9 cellular contexts compared by ENCODE assay signal in the genomic region with DNA sequence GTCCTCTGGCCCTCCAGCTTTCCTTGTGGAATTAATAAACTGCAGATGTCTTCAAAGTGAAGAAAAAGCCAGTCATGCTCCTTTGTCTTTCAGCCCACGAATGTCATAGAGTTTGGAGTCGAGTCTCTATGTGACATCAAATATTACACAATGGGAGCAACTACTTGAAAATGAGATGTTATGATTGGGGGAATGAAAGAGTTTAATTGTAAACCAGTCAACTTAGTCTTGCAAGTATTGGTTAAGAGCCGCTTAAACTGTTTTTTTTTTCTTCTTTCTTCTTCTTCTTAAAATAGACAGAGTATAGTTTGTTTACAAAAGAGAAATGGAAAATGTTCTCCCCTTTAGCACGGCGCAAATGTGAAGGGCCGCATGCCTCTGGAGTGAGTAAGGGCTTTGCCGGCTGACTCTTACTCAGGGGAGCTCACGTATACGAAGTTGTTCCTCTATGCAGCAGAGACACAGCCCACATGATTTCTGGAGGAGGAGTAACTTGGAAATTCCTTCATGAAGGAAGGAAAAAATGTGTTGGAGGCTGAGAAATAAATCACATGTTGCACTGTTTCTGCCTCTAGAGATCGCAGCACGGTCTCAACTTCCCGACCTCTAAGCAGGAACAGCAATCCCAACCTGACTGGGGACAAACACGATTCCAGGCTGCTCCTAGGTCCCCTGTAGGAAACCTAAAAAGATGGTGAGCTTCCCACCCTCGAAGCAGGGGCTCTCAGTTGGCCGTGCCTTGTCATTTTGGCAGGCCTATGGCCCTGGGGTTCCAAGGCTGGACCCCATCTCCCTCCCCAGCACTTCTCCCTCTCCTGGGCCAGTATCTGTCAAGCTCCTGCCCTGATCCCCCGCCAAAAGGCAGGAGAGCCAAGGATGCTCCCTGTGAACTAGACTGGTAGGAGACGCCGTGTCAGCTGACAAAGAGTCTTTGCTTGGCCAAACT. TPM values are rescaled to one million over a fixed set of nuclear protein-coding genes. Genes with fewer than 3 reads are reported as not detected.
DNase-seq lines count a peak whose midpoint lies in the region; ATAC-seq and TF ChIP-seq lines count a peak whose summit lies in the region.
"Had no signal": no experiment of that assay in that cellular context is flagged by ENCODE, and none has a peak within 500 bp of the region (broad histone marks: within the 10 kb centered on the region; RNA-seq: fewer than 3 reads in every experiment).

No MANE protein-coding gene starts in this region.

- no peaks in the 10 kb centered on the region for H3K36me3 Mint-ChIP-seq in activated CD8-positive, alpha-beta T cell treated with anti-CD3 and anti-CD28 coated beads, Interleukin-2, amount 10 ng/mL, durations not matched to agents 7 days and 5 days (ENCODE audit: low read depth)
- H3K36me3 Mint-ChIP-seq: activated naive CD8-positive, alpha-beta T cell treated with anti-CD3 and anti-CD28 coated beads, Interleukin-2, amount 10 ng/mL, durations not matched to agents 7 days and 5 days had no signal

- no peak overlapping the region for H3K27ac Mint-ChIP-seq in activated CD8-positive, alpha-beta T cell treated with anti-CD3 and anti-CD28 coated beads, Interleukin-2, amount 10 ng/mL, durations not matched to agents 7 days and 5 days
- H3K27ac Mint-ChIP-seq: activated naive CD8-positive, alpha-beta T cell treated with anti-CD3 and anti-CD28 coated beads, Interleukin-2, amount 10 ng/mL, durations not matched to agents 7 days and 5 days had no signal

- no peak overlapping the region for H3K4me3 Mint-ChIP-seq in activated CD8-positive, alpha-beta T cell treated with anti-CD3 and anti-CD28 coated beads, Interleukin-2, amount 10 ng/mL, durations not matched to agents 7 days and 5 days
- H3K4me3 Mint-ChIP-seq: activated naive CD8-positive, alpha-beta T cell treated with anti-CD3 and anti-CD28 coated beads, Interleukin-2, amount 10 ng/mL, durations not matched to agents 7 days and 5 days had no signal

- no peaks in the 10 kb centered on the region for H3K36me3 ChIP-seq in tibial artery

- TF ChIP-seq CTCF in AG09319 (IDR thresholded peaks at IDR 0.05; ENCODE audit: low read depth, low read length) (no peak), dorsolateral prefrontal cortex (IDR thresholded peaks at IDR 0.05 in 54 of 56, conservative IDR thresholded peaks at IDR 0.05 in 2 of 56; ENCODE audit: low read depth in 1 of 56, partially characterized antibody in 56 of 56) (no peak), lower leg skin (IDR thresholded peaks at IDR 0.05) (no peak), tibial artery (IDR thresholded peaks at IDR 0.05) (no peak)

- ATAC-seq in HG02840 (IDR thresholded peaks at IDR 0.05; ENCODE audit: low FRiP score, unreplicated experiment) (no peak), GM21737 (IDR thresholded peaks at IDR 0.05; ENCODE audit: unreplicated experiment) (no peak)
- no peak for ATAC-seq in activated CD8-positive, alpha-beta T cell treated with anti-CD3 and anti-CD28 coated beads, Interleukin-2, amount 10 ng/mL, durations not matched to agents 7 days and 5 days

- H3K4me3 ChIP-seq in dorsolateral prefrontal cortex: peak overlapping the region in 6 of 59 donors; percentile 7 to 21 (median 12)
- H3K4me3 ChIP-seq in lower leg skin (ENCODE audit: low read depth, poor library complexity, severe bottlenecking): no peak overlapping the region
- peak overlapping the region; percentile 23 to 27 for H3K4me3 ChIP-seq in tibial artery

- H3K4me1 ChIP-seq in tibial artery: peaks cover 5 to 96% (median 84%) of the 10 kb centered on the region in 4 donors

- no peaks in the 10 kb centered on the region for H3K27me3 Mint-ChIP-seq in activated CD8-positive, alpha-beta T cell treated with anti-CD3 and anti-CD28 coated beads, Interleukin-2, amount 10 ng/mL, durations not matched to agents 7 days and 5 days (ENCODE audit: low read depth)
- H3K27me3 Mint-ChIP-seq: activated naive CD8-positive, alpha-beta T cell treated with anti-CD3 and anti-CD28 coated beads, Interleukin-2, amount 10 ng/mL, durations not matched to agents 7 days and 5 days had no signal

- intact Hi-C loops in dorsolateral prefrontal cortex (cut with DNase I): no loop called here
- intact Hi-C loops in lower leg skin (cut with DNase I; ENCODE audit: low total_unique reads): no loop called here
- intact Hi-C loops in tibial artery (cut with DNase I; ENCODE audit: low total_unique reads): no loop called here

- H3K9me3 Mint-ChIP-seq in activated CD8-positive, alpha-beta T cell treated with anti-CD3 and anti-CD28 coated beads, Interleukin-2, amount 10 ng/mL, durations not matched to agents 7 days and 5 days (ENCODE audit: insufficient read depth): no peaks in the 10 kb centered on the region
- H3K9me3 Mint-ChIP-seq: activated naive CD8-positive, alpha-beta T cell treated with anti-CD3 and anti-CD28 coated beads, Interleukin-2, amount 10 ng/mL, durations not matched to agents 7 days and 5 days had no signal

- H3K9me3 ChIP-seq in tibial artery: no peaks in the 10 kb centered on the region

- peak in 1 of 2 donors; percentile 64 for TF ChIP-seq POLR2A in lower leg skin (IDR thresholded peaks at IDR 0.05)

- POLR2A ChIA-PET in activated CD8-positive, alpha-beta T cell treated with anti-CD3 and anti-CD28 coated beads, Interleukin-2, amount 10 ng/mL, durations not matched to agents 7 days and 5 days (lab: Charles Lee): no interaction called here

- H3K27me3 ChIP-seq in dorsolateral prefrontal cortex (no peaks in the 10 kb centered on the region), tibial artery (no peaks in the 10 kb centered on the region)

- DNase-seq in AG09319 (ENCODE audit: extremely low read depth, low read depth): peak; percentile 96
- peak; percentile 99 for DNase-seq in NCI-H226
- DNase-seq in dorsolateral prefrontal cortex: peak in 4 of 10 donors; percentile 36 to 58 (median 46)
- DNase-seq in lower leg skin (ENCODE audit: low spot score in 2 of 2): peak; percentile 87 to 93
- peak; percentile 90 to 94 for DNase-seq in tibial artery
- DNase-seq in activated CD8-positive, alpha-beta T cell treated with anti-CD3 and anti-CD28 coated beads, Interleukin-2, amount 10 ng/mL, durations not matched to agents 7 days and 5 days: no peak
- DNase-seq: activated naive CD8-positive, alpha-beta T cell treated with anti-CD3 and anti-CD28 coated beads, Interleukin-2, amount 10 ng/mL, durations not matched to agents 7 days and 5 days had no signal

- CTCF ChIA-PET in activated CD8-positive, alpha-beta T cell treated with anti-CD3 and anti-CD28 coated beads, Interleukin-2, amount 10 ng/mL, durations not matched to agents 7 days and 5 days (lab: Charles Lee): no interaction called here

- peak overlapping the region in 58 of 59 donors; percentile 13 to 98 (median 83) for H3K27ac ChIP-seq in dorsolateral prefrontal cortex
- H3K27ac ChIP-seq in tibial artery: peak overlapping the region; percentile 94 to 95

- WGBS in lower leg skin, 2 donors: 16% methylated on average over 18 of the region's 18 CpGs

- H3K4me1 Mint-ChIP-seq in activated CD8-positive, alpha-beta T cell treated with anti-CD3 and anti-CD28 coated beads, Interleukin-2, amount 10 ng/mL, durations not matched to agents 7 days and 5 days (ENCODE audit: low read depth): no peaks in the 10 kb centered on the region
- H3K4me1 Mint-ChIP-seq: activated naive CD8-positive, alpha-beta T cell treated with anti-CD3 and anti-CD28 coated beads, Interleukin-2, amount 10 ng/mL, durations not matched to agents 7 days and 5 days had no signal

RNA-seq across cellular contexts. Expression of a gene that starts 44.9 kb away (rescaled TPM):
- total RNA-seq in dorsolateral prefrontal cortex (10 to 100 TPM in 91 of 120 experiments, 1 to 10 TPM in 29; 4.6 to 30.0 (median 12.5) TPM), lower leg skin (100 to 1,000 TPM in 1 of 4 donors, 10 to 100 TPM in 3; 65.5 to 129 (median 90.3) TPM)
- total RNA-seq in activated CD8-positive, alpha-beta T cell treated with anti-CD3 and anti-CD28 coated beads, Interleukin-2, amount 10 ng/mL, durations not matched to agents 7 days and 5 days: under 1 TPM; 0.37 to 0.39 TPM

RNA-seq across cellular contexts. Expression of a gene that starts 59.1 kb away (rescaled TPM):
- total RNA-seq in dorsolateral prefrontal cortex (1 to 10 TPM in 1 of 120 experiments, under 1 TPM in 23, not detected in 96; 0.22 to 1.9 (median 0.40) TPM), lower leg skin (1 to 10 TPM in 3 of 4 donors, under 1 TPM in 1; 0.29 to 3.3 (median 1.7) TPM)
- total RNA-seq in activated CD8-positive, alpha-beta T cell treated with anti-CD3 and anti-CD28 coated beads, Interleukin-2, amount 10 ng/mL, durations not matched to agents 7 days and 5 days: 10 to 100 TPM; 81.1 TPM

Comparison
In these comparisons a context has a peak if more than half of its experiments do, and no peak if none do; other contexts are left out.
1. RNA of a gene that starts 44.9 kb away (total RNA-seq): 65.5 to 129 TPM in lower leg skin and 4.6 to 30.0 TPM in dorsolateral prefrontal cortex; 0.37 to 0.39 TPM in activated CD8-positive, alpha-beta T cell treated with anti-CD3 and anti-CD28 coated beads, Interleukin-2, amount 10 ng/mL, durations not matched to agents 7 days and 5 days; every median in the first group is over 4 times any median in the second.
2. RNA of a gene that starts 59.1 kb away (total RNA-seq): 81.1 TPM in activated CD8-positive, alpha-beta T cell treated with anti-CD3 and anti-CD28 coated beads, Interleukin-2, amount 10 ng/mL, durations not matched to agents 7 days and 5 days; 0.29 to 3.3 TPM in lower leg skin and 0.22 to 1.9 TPM in dorsolateral prefrontal cortex; every median in the first group is over 10 times any median in the second.